24 cellular contexts compared by ENCODE assay signal in the genomic region with DNA sequence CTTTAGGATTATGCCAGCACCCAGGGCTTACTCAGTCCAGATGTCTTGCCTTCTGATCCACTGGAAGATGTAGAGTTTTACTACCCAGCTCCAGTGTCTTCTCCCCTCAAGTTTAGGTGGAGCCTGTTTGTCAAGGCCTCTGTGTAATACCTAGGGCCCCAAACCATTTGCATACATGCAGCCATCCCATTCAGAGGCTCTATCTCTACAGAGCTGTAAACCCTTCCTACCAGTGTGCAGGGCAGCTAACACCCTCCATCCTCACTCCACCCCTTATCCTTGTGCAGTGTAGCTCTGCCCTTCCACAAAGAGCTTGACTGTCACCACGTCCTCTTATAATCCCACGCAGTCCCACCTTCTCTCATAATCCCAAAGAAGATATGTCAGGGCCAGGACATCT.
"Had no signal": no experiment of that assay in that cellular context is flagged by ENCODE, and none has a peak within 500 bp of the region (broad histone marks: within the 10 kb centered on the region; RNA-seq: fewer than 3 reads in every experiment).

No MANE protein-coding gene starts in this region.

- H3K4me1 ChIP-seq: parathyroid adenoma, right atrium auricular region, testis had no signal

- H3K9me3 Mint-ChIP-seq: mesothelial cell of epicardium, neural crest cell had no signal

- H3K27me3 Mint-ChIP-seq: activated naive CD8-positive, alpha-beta T cell; naive thymus-derived CD4-positive, alpha-beta T cell had no signal

- H3K4me2 ChIP-seq: hepatocyte had no signal

- H3K36me3 Mint-ChIP-seq: activated naive CD8-positive, alpha-beta T cell; mesothelial cell of epicardium; naive thymus-derived CD4-positive, alpha-beta T cell had no signal

- H3K36me3 ChIP-seq: esophagus squamous epithelium, right atrium auricular region, transverse colon had no signal

- H3K27ac Mint-ChIP-seq: activated naive CD8-positive, alpha-beta T cell; mesothelial cell of epicardium had no signal

- H3K4me3 Mint-ChIP-seq: activated naive CD8-positive, alpha-beta T cell; mesothelial cell of epicardium; naive thymus-derived CD4-positive, alpha-beta T cell; neural crest cell had no signal

- H3K9ac ChIP-seq: parathyroid adenoma had no signal

- DNase-seq: activated CD4-positive, alpha-beta T cell treated with anti-CD3 and anti-CD28 coated beads for 1 hour; activated effector memory CD4-positive, alpha-beta T cell treated with Interleukin-2 at 50 U/mL for 16 hours; activated naive CD4-positive, alpha-beta T cell treated with Interleukin-2 at 50 U/mL for 16 hours; activated T-cell treated with anti-CD3 and anti-CD28 coated beads for 4 hours; anterior cingulate cortex; effector CD8-positive, alpha-beta T cell; esophagus squamous epithelium; islet precursor cell; left ventricle myocardium superior; naive thymus-derived CD4-positive, alpha-beta T cell; occipital lobe; stimulated activated CD4-positive, alpha-beta T cell treated with anti-CD3 and anti-CD28 coated beads, Interleukin-15, amount 100 ng/mL, for 24 hours; stimulated activated CD4-positive, alpha-beta T cell treated with anti-CD3 and anti-CD28 coated beads, Interleukin-2, amount 100 ng/mL, for 24 hours; stimulated activated naive CD8-positive, alpha-beta T cell treated with anti-CD3 and anti-CD28 coated beads, Interleukin-15, Interleukin-2, amounts not matched to agents 100 U/mL and 50 U/mL, for 24 hours; T-helper 2 cell; testis; transverse colon had no signal

- ATAC-seq: left ventricle myocardium superior; naive thymus-derived CD4-positive, alpha-beta T cell; stimulated activated naive CD8-positive, alpha-beta T cell treated with anti-CD3 and anti-CD28 coated beads, Interleukin-15, Interleukin-2, amounts not matched to agents 100 U/mL and 50 U/mL, for 24 hours had no signal

- H3K79me2 ChIP-seq: hepatocyte, parathyroid adenoma had no signal

- H2AFZ ChIP-seq: hepatocyte, parathyroid adenoma had no signal

- H3K4me1 Mint-ChIP-seq: neural crest cell had no signal

- H3K9me3 ChIP-seq: esophagus squamous epithelium, right atrium auricular region, testis, transverse colon had no signal

- H3K27me3 ChIP-seq: esophagus squamous epithelium, hepatocyte, right atrium auricular region, testis, transverse colon had no signal

- H3K4me3 ChIP-seq: esophagus squamous epithelium, hepatocyte, right atrium auricular region, testis, transverse colon had no signal

- H3K27ac ChIP-seq: epithelial cell of prostate, esophagus squamous epithelium, hepatocyte, parathyroid adenoma, right atrium auricular region, testis, transverse colon had no signal
